Comparison of ENCODE assay signal across 1 cellular context in the genomic region with DNA sequence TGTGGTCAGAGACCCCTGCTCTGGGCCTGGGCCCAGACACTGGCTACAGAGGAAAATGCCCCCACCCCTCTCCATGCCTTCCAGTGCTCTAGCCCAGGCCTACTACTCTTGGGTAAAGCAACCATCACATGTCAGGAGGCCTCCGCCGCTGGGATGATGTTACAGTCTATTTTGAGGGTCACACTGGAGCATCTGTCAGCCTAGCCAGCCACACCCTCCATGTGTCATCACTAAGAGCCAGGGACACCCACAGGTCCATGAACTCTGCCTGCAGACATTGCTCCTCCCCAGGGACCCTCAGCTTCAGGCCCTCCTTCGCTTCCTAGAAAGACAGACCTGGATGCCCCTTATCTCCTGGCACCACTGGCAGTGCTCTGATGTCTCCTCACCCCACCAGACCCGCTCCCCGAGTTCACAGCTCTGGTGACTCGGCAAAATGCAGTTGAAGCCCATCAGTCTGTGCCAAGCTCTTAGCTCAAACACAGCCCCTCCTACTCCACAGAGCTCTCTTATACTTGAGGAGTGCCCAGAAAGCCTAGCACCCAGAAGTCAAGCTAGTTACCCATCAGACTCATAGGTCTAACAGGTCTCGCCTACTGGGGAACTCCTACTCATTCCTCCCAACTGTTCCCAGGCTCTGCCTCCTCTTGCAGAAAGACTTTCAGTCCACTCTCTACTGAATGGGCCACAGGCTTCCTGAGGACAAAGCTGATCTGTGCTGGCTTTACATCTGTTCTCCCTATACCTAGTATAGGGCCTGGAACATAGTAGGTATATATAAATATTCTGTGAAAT.
TF ChIP-seq lines count a peak whose summit lies in the region.

No MANE protein-coding gene starts in this region.

TF ChIP-seq in GM23338, 12 proteins besides CTCF, POLR2A, EP300 and RAD21:
- no peak for TF ChIP-seq POLR2AphosphoS5 (IDR thresholded peaks at IDR 0.05; ENCODE audit: low read depth)
- TF ChIP-seq ZNF462 (CRISPR knock-in tag; IDR thresholded peaks at IDR 0.05): no peak
- no peak for TF ChIP-seq STAT1 (IDR thresholded peaks at IDR 0.05; ENCODE audit: unreplicated experiment)
- TF ChIP-seq JUNB (IDR thresholded peaks at IDR 0.05; ENCODE audit: unreplicated experiment): no peak
- no peak for TF ChIP-seq CREB1 (CRISPR knock-in tag; IDR thresholded peaks at IDR 0.05; ENCODE audit: low read depth)
